In the genomic region with DNA sequence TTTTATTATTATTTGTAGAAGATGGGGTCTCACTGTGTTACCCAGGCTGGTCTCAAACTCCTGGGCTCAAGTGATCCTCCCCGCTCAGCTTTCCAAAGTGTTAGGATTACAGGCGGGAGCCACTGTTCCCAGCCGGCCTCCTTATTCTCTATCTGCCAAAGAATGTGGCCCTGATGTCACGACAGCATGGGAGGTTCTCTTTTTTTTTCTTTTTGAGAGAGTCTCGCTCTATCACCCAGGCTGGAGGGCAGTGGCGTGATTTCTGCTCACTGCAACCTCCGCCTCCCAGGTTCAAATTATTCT, we compare ENCODE assay signal across 24 cellular contexts. TPM values are rescaled to one million over a fixed set of nuclear protein-coding genes. Genes with fewer than 3 reads are reported as not detected.
"Had no signal": no experiment of that assay in that cellular context is flagged by ENCODE, and none has a peak within 500 bp of the region (broad histone marks: within the 10 kb centered on the region; RNA-seq: fewer than 3 reads in every experiment).

No MANE protein-coding gene starts in this region.

- H2AFZ ChIP-seq: PC-9 had no signal

- H3K27ac ChIP-seq: brain microvascular endothelial cell, PC-9, SK-N-MC had no signal

- H3K27me3 ChIP-seq: brain microvascular endothelial cell, cardiac muscle cell had no signal

- H3K9me3 Mint-ChIP-seq: activated CD4-positive, alpha-beta memory T cell treated with anti-CD3 and anti-CD28 coated beads for 36 hours; activated CD4-positive, alpha-beta T cell treated with anti-CD3 and anti-CD28 coated beads, Interleukin-2, amount 10 ng/mL, durations not matched to agents 7 days and 5 days; activated naive CD4-positive, alpha-beta T cell treated with anti-CD3 and anti-CD28 coated beads for 36 hours; activated T-helper 17 cell treated with anti-CD3 and anti-CD28 coated beads, Interleukin-2, amount 50 U/mL, for 72 hours; T-cell had no signal

- H3K4me3 ChIP-seq: cardiac muscle cell, PC-9, SK-N-MC had no signal

- ATAC-seq: activated T-helper 17 cell treated with anti-CD3 and anti-CD28 coated beads, Interleukin-2, amount 50 U/mL, for 72 hours; T-cell had no signal

- H3K36me3 Mint-ChIP-seq: activated CD4-positive, alpha-beta memory T cell treated with anti-CD3 and anti-CD28 coated beads for 36 hours; activated naive CD8-positive, alpha-beta T cell; T-cell had no signal

- H3K36me3 ChIP-seq: brain microvascular endothelial cell, cardiac muscle cell had no signal

- H3K27ac Mint-ChIP-seq: activated CD4-positive, alpha-beta memory T cell treated with anti-CD3 and anti-CD28 coated beads for 36 hours; activated CD4-positive, alpha-beta T cell treated with anti-CD3 and anti-CD28 coated beads, Interleukin-2, amount 10 ng/mL, durations not matched to agents 7 days and 5 days; activated naive CD4-positive, alpha-beta T cell treated with anti-CD3 and anti-CD28 coated beads for 36 hours; activated naive CD8-positive, alpha-beta T cell; activated T-helper 17 cell treated with anti-CD3 and anti-CD28 coated beads, Interleukin-2, amount 50 U/mL, for 72 hours; T-cell had no signal

- DNase-seq: activated CD4-positive, alpha-beta memory T cell treated with anti-CD3 and anti-CD28 coated beads for 36 hours; activated CD4-positive, alpha-beta T cell treated with anti-CD3 and anti-CD28 coated beads, Interleukin-2, amount 10 ng/mL, durations not matched to agents 7 days and 5 days; activated CD4-positive, CD25-positive, alpha-beta regulatory T cell; activated gamma-delta T cell; activated naive CD4-positive, alpha-beta T cell treated with anti-CD3 and anti-CD28 coated beads for 36 hours; activated T-cell treated with anti-CD3 and anti-CD28 coated beads for 4 hours; activated T-cell treated with anti-CD3 and anti-CD28 coated beads, Interleukin-2, amount 50 U/mL, for 48 hours; brain microvascular endothelial cell; IMR-90; KBM-7; NCI-H1092; NCI-H2029; NCI-H2107; NCI-H345; NCI-H510A; PC-9; T-cell; T-helper 2 cell; T1000 had no signal

- H3K4me2 ChIP-seq: PC-9 had no signal

- H3K27me3 Mint-ChIP-seq: activated CD4-positive, alpha-beta memory T cell treated with anti-CD3 and anti-CD28 coated beads for 36 hours; activated CD4-positive, alpha-beta T cell treated with anti-CD3 and anti-CD28 coated beads, Interleukin-2, amount 10 ng/mL, durations not matched to agents 7 days and 5 days; activated naive CD8-positive, alpha-beta T cell; activated T-helper 17 cell treated with anti-CD3 and anti-CD28 coated beads, Interleukin-2, amount 50 U/mL, for 72 hours; T-cell had no signal

- H3K4me3 Mint-ChIP-seq: activated CD4-positive, alpha-beta memory T cell treated with anti-CD3 and anti-CD28 coated beads for 36 hours; activated CD4-positive, alpha-beta T cell treated with anti-CD3 and anti-CD28 coated beads, Interleukin-2, amount 10 ng/mL, durations not matched to agents 7 days and 5 days; activated naive CD4-positive, alpha-beta T cell treated with anti-CD3 and anti-CD28 coated beads for 36 hours; activated naive CD8-positive, alpha-beta T cell; activated T-helper 17 cell treated with anti-CD3 and anti-CD28 coated beads, Interleukin-2, amount 50 U/mL, for 72 hours; T-cell had no signal

RNA-seq across cellular contexts. Expression of a gene that starts 46.6 kb away (rescaled TPM):
- total RNA-seq: LHCN-M2 had no signal
